17 cellular contexts compared by ENCODE assay signal in the genomic region with DNA sequence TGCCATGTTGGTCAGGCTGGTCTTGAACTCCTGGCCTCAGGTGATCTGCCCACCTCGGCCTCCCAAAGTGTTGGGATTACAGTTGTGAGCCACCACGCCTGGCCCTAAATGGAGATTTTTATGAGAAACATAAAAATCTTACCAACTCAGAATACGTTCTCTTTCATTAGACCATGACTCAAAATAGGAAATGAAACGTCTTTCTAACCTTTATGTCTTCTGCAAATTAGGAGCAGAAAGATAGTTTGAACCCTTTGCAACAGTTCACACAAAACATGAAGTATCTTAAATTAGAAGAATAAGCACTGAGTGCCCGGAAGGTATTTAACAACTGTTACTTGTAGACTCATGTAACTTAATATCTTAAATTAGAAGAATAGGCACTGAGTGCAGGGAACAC. TPM values are rescaled to one million over a fixed set of nuclear protein-coding genes. Genes with fewer than 3 reads are reported as not detected.
DNase-seq lines count a peak whose midpoint lies in the region; ATAC-seq, FAIRE-seq and TF ChIP-seq lines count a peak whose summit lies in the region.
"Had no signal": no experiment of that assay in that cellular context is flagged by ENCODE, and none has a peak within 500 bp of the region (broad histone marks: within the 10 kb centered on the region; RNA-seq: fewer than 3 reads in every experiment).

No MANE protein-coding gene starts in this region.

- no peak overlapping the region for H2AFZ ChIP-seq in OCI-LY7 (ENCODE audit: low read length)

- H3K4me1 ChIP-seq in DOHH2 (ENCODE audit: control insufficient read depth, low read length) = peaks cover 8% of the 10 kb centered on the region
- no peaks in the 10 kb centered on the region for H3K4me1 ChIP-seq in OCI-LY7 (ENCODE audit: insufficient read depth, low read length, poor library complexity, severe bottlenecking)
- H3K4me1 ChIP-seq in aorta (ENCODE audit: control insufficient read depth in 1 of 2, insufficient read depth in 2 of 2, low read length in 2 of 2) = no peaks in the 10 kb centered on the region
- H3K4me1 ChIP-seq: HAP-1 had no signal

- DNase-seq in OCI-LY7 (ENCODE audit: low spot score) (peak; percentile 14), frontal cortex (ENCODE audit: low spot score in 2 of 2) (no peak), aorta (no peak)
- DNase-seq: DMS53, NCI-H1436 treated with DMSO at 0.1 percent for 48 hours, NCI-H2081, OCI-M1, RPMI8226, SW 1271 had no signal

- no TSS peak for BruUV-seq in OCI-LY7 (replicated peaks; lab: Mats Ljungman, UMichigan)

- WGBS in aorta, 2 donors = 86 to 89% methylated on average over 5 of the region's 5 CpGs

- CTCF ChIA-PET in OCI-LY7 (lab: Charles Lee; ENCODE audit: unreplicated experiment) = no interaction called here

- POLR2A ChIA-PET in OCI-LY7 (lab: Charles Lee) = interaction anchor here (0.6 to 2.1 kb wide), 3 partner anchors 47 to 1491 kb away, joined by 3 to 6 read pairs (median 4); no protein-coding TSS in a partner anchor

- no peak overlapping the region for H3K27ac ChIP-seq in DOHH2 (ENCODE audit: low read depth, low read length)
- H3K27ac ChIP-seq in OCI-LY7 (ENCODE audit: low read depth, low read length, poor library complexity, severe bottlenecking) = no peak overlapping the region
- H3K27ac ChIP-seq in aorta (ENCODE audit: low read depth in 1 of 2, low read length in 2 of 2) = no peak overlapping the region

- ATAC-seq in GM18511 (IDR thresholded peaks at IDR 0.05; ENCODE audit: unreplicated experiment) (peak; percentile 81), GM21576 (IDR thresholded peaks at IDR 0.05; ENCODE audit: unreplicated experiment) (peak; percentile 62), HG03460 (IDR thresholded peaks at IDR 0.05; ENCODE audit: unreplicated experiment) (no peak), aorta (ENCODE audit: low FRiP score) (no peak), HG02763 (IDR thresholded peaks at IDR 0.05; ENCODE audit: unreplicated experiment) (no peak)
- ATAC-seq: HepG2 had no signal

- peaks cover 17% of the 10 kb centered on the region for H3K36me3 ChIP-seq in DOHH2 (ENCODE audit: control insufficient read depth, low read length)
- H3K36me3 ChIP-seq in OCI-LY7 (ENCODE audit: insufficient read depth, low read length) = peaks cover 11% of the 10 kb centered on the region; the same call in 1 of the 2 replicates
- H3K36me3 ChIP-seq in aorta (ENCODE audit: control insufficient read depth in 1 of 2, insufficient read depth in 2 of 2, low read length in 1 of 2) = peaks cover 1 to 2% of the 10 kb centered on the region in 2 donors
- H3K36me3 ChIP-seq: HAP-1 had no signal

- H4K20me1 ChIP-seq in DOHH2 (ENCODE audit: control insufficient read depth, insufficient read depth, low read depth, low read length) (no peaks in the 10 kb centered on the region), OCI-LY7 (ENCODE audit: insufficient read depth, low read length) (no peaks in the 10 kb centered on the region)

- H3K9me2 ChIP-seq in DOHH2 (replicated peaks; ENCODE audit: control insufficient read depth, low read length) (no peaks in the 10 kb centered on the region), OCI-LY7 (ENCODE audit: insufficient read depth, low read length) (no peaks in the 10 kb centered on the region)

- intact Hi-C loops in OCI-LY7 (cut with micrococcal nuclease; ENCODE audit: unreplicated experiment) = no loop called here
- intact Hi-C loops in aorta (cut with DNase I) = no loop called here

- H3K4me2 ChIP-seq in DOHH2 (ENCODE audit: low read length) (peak overlapping the region; percentile 7; the same call in 1 of the 2 replicates), OCI-LY7 (ENCODE audit: low read length) (no peak overlapping the region)

- peaks cover 6% of the 10 kb centered on the region; the same call in 1 of the 2 replicates for H3F3A ChIP-seq in DOHH2 (ENCODE audit: control insufficient read depth, insufficient read depth)

- H3K79me2 ChIP-seq in DOHH2 (ENCODE audit: control insufficient read depth, low read length) = no peaks in the 10 kb centered on the region
- no peaks in the 10 kb centered on the region for H3K79me2 ChIP-seq in OCI-LY7 (ENCODE audit: insufficient read depth, low read depth, low read length)

- H3K27me3 ChIP-seq in DOHH2 (ENCODE audit: control insufficient read depth, low read length) = no peaks in the 10 kb centered on the region
- no peaks in the 10 kb centered on the region for H3K27me3 ChIP-seq in aorta (ENCODE audit: control insufficient read depth in 1 of 2, insufficient read depth in 2 of 2, low read length in 1 of 2)

- no peak overlapping the region for H3K4me3 ChIP-seq in DOHH2 (ENCODE audit: low read length)
- no peak overlapping the region for H3K4me3 ChIP-seq in OCI-LY7 (ENCODE audit: low read depth, low read length, poor library complexity, severe bottlenecking)
- no peak overlapping the region for H3K4me3 ChIP-seq in aorta (ENCODE audit: low read length in 2 of 2)
- H3K4me3 ChIP-seq: HAP-1 had no signal

- TF ChIP-seq CTCF in DOHH2 (IDR thresholded peaks at IDR 0.05; ENCODE audit: low read depth, low read length, poor library complexity, severe bottlenecking) (no peak), OCI-LY7 (conservative IDR thresholded peaks at IDR 0.05; ENCODE audit: low read length) (no peak)

- FAIRE-seq in frontal cortex (lab: Jason Lieb, UNC) = no peak
- FAIRE-seq: A204.1, HepG2 had no signal

- H3K9me3 ChIP-seq in DOHH2 (ENCODE audit: control insufficient read depth, insufficient read depth, low read length) (no peaks in the 10 kb centered on the region), OCI-LY7 (ENCODE audit: low read length) (no peaks in the 10 kb centered on the region), aorta (ENCODE audit: control insufficient read depth, low read length) (no peaks in the 10 kb centered on the region)
- H3K9me3 ChIP-seq: HAP-1 had no signal

RNA-seq across cellular contexts. Expression of a gene that starts 48.3 kb away (rescaled TPM):
- 21.4 and 25.3 TPM in 2 replicates for total RNA-seq in OCI-LY7 (2014; rRNA removed; shearing (Covaris generic))
- total RNA-seq in OCI-LY7 (2022) = 33.9 and 34.8 TPM in 2 replicates
- total RNA-seq in frontal cortex = 42.8 TPM
- 10 to 100 TPM; 44.9 to 65.5 TPM for total RNA-seq in aorta
- polyA plus RNA-seq in aorta = 10 to 100 TPM in 1 of 2 donors, 1 to 10 TPM in 1; 4.1 to 28.8 TPM

Comparison
In these comparisons a context has a peak if more than half of its experiments do, and no peak if none do; other contexts are left out.
1. ATAC-seq: peak in GM18511 (single experiment) and GM21576 (single experiment); none in HG03460 (single experiment), aorta (single experiment) and HG02763 (single experiment).